28 cellular contexts compared by ENCODE assay signal in the genomic region with DNA sequence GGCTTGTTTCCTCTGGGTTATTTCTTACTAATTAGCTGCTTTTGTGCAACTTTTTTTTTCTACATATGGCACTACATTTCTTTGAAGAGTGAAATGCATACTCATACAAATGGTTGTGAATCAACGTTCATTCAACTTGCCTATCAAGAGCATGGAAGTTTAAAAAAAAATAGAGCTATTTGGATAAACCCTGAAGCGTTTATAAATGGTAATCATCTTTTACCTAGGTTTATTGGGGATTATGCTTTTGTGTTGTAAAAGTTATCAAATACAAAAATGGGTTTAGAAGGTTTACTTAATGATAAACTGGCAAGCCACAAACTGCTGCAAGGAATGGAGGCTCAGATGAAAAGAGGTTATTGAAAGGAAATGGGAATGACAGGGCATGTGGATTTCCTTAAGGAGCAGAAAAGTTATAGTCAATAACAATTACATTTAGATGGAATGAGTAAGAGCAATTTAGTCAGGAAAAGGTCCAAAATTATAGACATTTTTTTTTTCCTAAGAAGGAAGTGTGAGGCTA.
"Had no signal": no experiment of that assay in that cellular context is flagged by ENCODE, and none has a peak within 500 bp of the region (broad histone marks: within the 10 kb centered on the region; RNA-seq: fewer than 3 reads in every experiment).

No MANE protein-coding gene starts in this region.

- H3K9me3 Mint-ChIP-seq: naive B cell; stimulated activated naive CD8-positive, alpha-beta T cell treated with anti-CD3 and anti-CD28 coated beads, Interleukin-15, amount 100 ng/mL, for 72 hours had no signal

- H3K27me3 ChIP-seq: left lung, right atrium auricular region, suprapubic skin, transverse colon, upper lobe of right lung, uterus had no signal

- H3K4me3 Mint-ChIP-seq: effector memory CD8-positive, alpha-beta T cell; mesothelial cell of epicardium; naive B cell; natural killer cell treated with Interleukin-12 subunit alpha and Interleukin-12 subunit beta and Interleukin-15 and Interleukin-18, amount 100 ng/mL, for 72 hours; neural crest cell; stimulated activated naive CD8-positive, alpha-beta T cell treated with anti-CD3 and anti-CD28 coated beads, Interleukin-15, amount 100 ng/mL, for 72 hours had no signal

- H3K36me3 ChIP-seq: heart right ventricle, left lung, prostate gland, right atrium auricular region, suprapubic skin, transverse colon, upper lobe of right lung, uterus had no signal

- H3K9me3 ChIP-seq: left lung, mucosa of descending colon, prostate gland, suprapubic skin, transverse colon, upper lobe of right lung, uterus had no signal

- H3K27me3 Mint-ChIP-seq: effector memory CD8-positive, alpha-beta T cell; naive B cell; natural killer cell treated with Interleukin-12 subunit alpha and Interleukin-12 subunit beta and Interleukin-15 and Interleukin-18, amount 100 ng/mL, for 72 hours; stimulated activated naive CD8-positive, alpha-beta T cell treated with anti-CD3 and anti-CD28 coated beads, Interleukin-15, amount 100 ng/mL, for 72 hours had no signal

- H3K4me1 Mint-ChIP-seq: naive B cell; stimulated activated naive CD8-positive, alpha-beta T cell treated with anti-CD3 and anti-CD28 coated beads, Interleukin-15, amount 100 ng/mL, for 72 hours had no signal

- ATAC-seq: effector memory CD8-positive, alpha-beta T cell; heart right ventricle; left cardiac atrium; left lung; mucosa of descending colon; natural killer cell treated with Interleukin-12 subunit alpha and Interleukin-12 subunit beta and Interleukin-15 and Interleukin-18, amount 100 ng/mL, for 72 hours; sciatic nerve; stimulated activated naive CD8-positive, alpha-beta T cell treated with anti-CD3 and anti-CD28 coated beads, Interleukin-15, amount 100 ng/mL, for 72 hours; upper lobe of right lung had no signal

- H3K27ac ChIP-seq: heart right ventricle, left lung, prostate gland, right atrium auricular region, suprapubic skin, transverse colon, upper lobe of right lung, uterus had no signal

- H3K4me1 ChIP-seq: left lung, prostate gland, right atrium auricular region, suprapubic skin, upper lobe of right lung, uterus had no signal

- H3K4me2 ChIP-seq: smooth muscle cell had no signal

- DNase-seq: cortex of kidney; effector memory CD8-positive, alpha-beta T cell; foreskin melanocyte; glutamatergic neuron; heart right ventricle; hippocampal formation; left cardiac atrium; left lung; mesenchymal stem cell; mucosa of descending colon; naive B cell; stimulated activated CD4-positive, alpha-beta T cell treated with anti-CD3 and anti-CD28 coated beads, Interleukin-12 subunit alpha, Interleukin-12 subunit beta, amount 100 ng/mL, for 4 hours; stimulated activated CD4-positive, alpha-beta T cell treated with anti-CD3 and anti-CD28 coated beads, Interleukin-1b, Interleukin-23, amount 100 ng/mL, for 48 hours; stimulated activated CD4-positive, alpha-beta T cell treated with anti-CD3 and anti-CD28 coated beads, Interleukin-4, amount 100 ng/mL, for 1 hour; stimulated activated CD8-positive, alpha-beta memory T cell treated with anti-CD3 and anti-CD28 coated beads, Interleukin-4, amount 100 ng/mL, for 48 hours; stimulated activated naive CD4-positive, alpha-beta T cell; stimulated activated naive CD8-positive, alpha-beta T cell treated with anti-CD3 and anti-CD28 coated beads, Interleukin-15, amount 100 ng/mL, for 72 hours; transverse colon; upper lobe of right lung; uterus had no signal

- H3K4me3 ChIP-seq: heart right ventricle, left lung, mucosa of descending colon, prostate gland, right atrium auricular region, smooth muscle cell, suprapubic skin, transverse colon, upper lobe of right lung, uterus had no signal

- H3K36me3 Mint-ChIP-seq: naive B cell; natural killer cell treated with Interleukin-12 subunit alpha and Interleukin-12 subunit beta and Interleukin-15 and Interleukin-18, amount 100 ng/mL, for 72 hours had no signal

- H3K27ac Mint-ChIP-seq: effector memory CD8-positive, alpha-beta T cell; mesothelial cell of epicardium; naive B cell; natural killer cell treated with Interleukin-12 subunit alpha and Interleukin-12 subunit beta and Interleukin-15 and Interleukin-18, amount 100 ng/mL, for 72 hours; stimulated activated naive CD8-positive, alpha-beta T cell treated with anti-CD3 and anti-CD28 coated beads, Interleukin-15, amount 100 ng/mL, for 72 hours had no signal
